In the genomic region with DNA sequence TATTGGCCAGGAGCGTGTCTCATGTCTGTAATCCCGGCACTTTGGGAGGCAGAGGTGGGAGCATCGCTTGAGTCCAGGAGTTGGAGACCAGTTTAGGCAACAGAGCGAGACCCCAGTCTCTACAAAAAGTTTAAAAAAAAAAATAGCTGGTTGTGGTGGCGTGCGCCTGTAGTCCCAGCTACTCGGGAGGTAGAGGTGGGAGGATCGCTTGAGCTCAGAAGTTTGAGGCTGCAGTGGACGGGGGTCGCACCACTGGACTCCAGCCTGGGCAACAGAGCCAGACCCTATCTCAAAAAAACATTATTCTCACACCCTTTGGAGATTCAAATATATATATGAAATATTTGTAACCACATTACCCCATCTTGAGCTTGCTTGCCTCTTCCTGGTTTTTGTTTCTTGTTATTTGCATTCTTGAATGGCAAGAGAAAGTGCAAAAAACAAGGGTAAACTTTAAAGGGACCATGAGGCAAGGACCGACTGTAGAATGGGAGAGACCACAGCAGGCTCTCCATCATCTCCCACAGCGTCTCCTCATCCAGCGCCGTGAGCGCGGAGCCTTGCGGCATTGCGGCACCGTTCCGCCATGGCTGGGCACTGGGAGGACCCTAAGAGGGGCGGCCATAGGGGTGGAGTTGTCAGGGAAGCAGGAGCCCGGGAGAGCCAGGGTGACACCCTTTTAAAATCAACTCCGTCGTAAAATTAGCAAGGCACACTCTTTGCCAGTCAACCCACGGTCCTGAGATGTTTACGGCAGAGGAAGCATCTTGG, we compare ENCODE assay signal across 8 cellular contexts. TPM values are rescaled to one million over a fixed set of nuclear protein-coding genes. Genes with fewer than 3 reads are reported as not detected.
DNase-seq lines count a peak whose midpoint lies in the region; ATAC-seq, FAIRE-seq and TF ChIP-seq lines count a peak whose summit lies in the region.
"Had no signal": no experiment of that assay in that cellular context is flagged by ENCODE, and none has a peak within 500 bp of the region (broad histone marks: within the 10 kb centered on the region; RNA-seq: fewer than 3 reads in every experiment).

No MANE protein-coding gene starts in this region.

- H3K27ac ChIP-seq in SU-DHL-6 (ENCODE audit: low read depth, low read length) (peak overlapping the region; percentile 6; the same call in 1 of the 2 replicates), gastroesophageal sphincter (peak overlapping the region in 1 of 4 donors; percentile 99), small intestine (ENCODE audit: low read depth in 1 of 2, low read length in 1 of 2) (no peak overlapping the region)

- H4K20me1 ChIP-seq in SU-DHL-6 (ENCODE audit: low read depth, low read length): peaks cover 28% of the 10 kb centered on the region

- DNase-seq in HAP-1 (ENCODE audit: low spot score in 2 of 2) (no peak), small intestine (no peak), NCI-H2196 (lab: John Stamatoyannopoulos, UW; ENCODE audit: unreplicated experiment) (no peak)
- DNase-seq: retina had no signal

- H3K79me2 ChIP-seq in SU-DHL-6 (ENCODE audit: insufficient read depth, low read length): peaks cover 84% of the 10 kb centered on the region

- H3K4me1 ChIP-seq in HAP-1 (peaks cover 10% of the 10 kb centered on the region), gastroesophageal sphincter (peaks cover 0 to 63% (median 12%) of the 10 kb centered on the region in 3 donors), small intestine (ENCODE audit: control insufficient read depth in 2 of 2, insufficient read depth in 1 of 2, low read depth in 1 of 2, low read length in 1 of 2) (peaks cover 2 to 15% of the 10 kb centered on the region in 2 donors)

- no peaks in the 10 kb centered on the region for H3K9me2 ChIP-seq in SU-DHL-6 (replicated peaks; ENCODE audit: insufficient read depth, low read length)

- H3F3A ChIP-seq in SU-DHL-6 (ENCODE audit: insufficient read depth): no peaks in the 10 kb centered on the region; the same call in 1 of the 2 replicates

- H3K9ac ChIP-seq in SU-DHL-6 (ENCODE audit: low read length): peak overlapping the region; percentile 96

- H3K4me2 ChIP-seq in SU-DHL-6 (ENCODE audit: low read depth, low read length, poor library complexity, severe bottlenecking): peak overlapping the region; percentile 96

- no peak for FAIRE-seq in small intestine (lab: Jason Lieb, UNC)

- H3K36me3 ChIP-seq in HAP-1 (replicated peaks): peaks cover 19% of the 10 kb centered on the region
- H3K36me3 ChIP-seq in SU-DHL-6 (ENCODE audit: low read length): peaks cover 20% of the 10 kb centered on the region; the same call in 1 of the 2 replicates
- peaks cover 0 to 25% of the 10 kb centered on the region in 2 donors for H3K36me3 ChIP-seq in gastroesophageal sphincter
- H3K36me3 ChIP-seq in small intestine (ENCODE audit: control insufficient read depth in 2 of 2, insufficient read depth in 2 of 2, low read length in 2 of 2): no peaks in the 10 kb centered on the region

- in situ Hi-C loops in HAP-1 (cut with MboI; ENCODE audit: low sequenced_read_pairs): no loop called here

- ATAC-seq in gastroesophageal sphincter (no peak), GM21717 (IDR thresholded peaks at IDR 0.05; ENCODE audit: unreplicated experiment) (no peak), HG03457 (IDR thresholded peaks at IDR 0.05; ENCODE audit: unreplicated experiment) (no peak)

- no peak for TF ChIP-seq POLR2A in gastroesophageal sphincter (IDR thresholded peaks at IDR 0.05)

- H3K4me3 ChIP-seq in HAP-1 (peak overlapping the region; percentile 93), SU-DHL-6 (ENCODE audit: insufficient read depth, low read length, poor library complexity, severe bottlenecking) (peak overlapping the region; percentile 87), gastroesophageal sphincter (peak overlapping the region; percentile 59 to 82), small intestine (ENCODE audit: low read depth in 1 of 2, low read length in 2 of 2) (peak overlapping the region; percentile 83 to 96)

- 77 to 88% methylated on average over 19 of the region's 26 CpGs for WGBS in gastroesophageal sphincter (ENCODE audit: low coverage in 1 of 2), 2 donors
- WGBS in small intestine, 3 donors: 86 to 90% (median 87%) methylated on average over 26 of the region's 26 CpGs

- TF ChIP-seq CTCF in SU-DHL-6 (IDR thresholded peaks at IDR 0.05; ENCODE audit: insufficient read depth, low read length, poor library complexity, severe bottlenecking) (no peak), gastroesophageal sphincter (IDR thresholded peaks at IDR 0.05) (no peak)

- no peaks in the 10 kb centered on the region for H3K27me3 ChIP-seq in HAP-1 (ENCODE audit: low read depth)
- no peaks in the 10 kb centered on the region for H3K27me3 ChIP-seq in SU-DHL-6 (ENCODE audit: low read length)
- no peaks in the 10 kb centered on the region for H3K27me3 ChIP-seq in gastroesophageal sphincter
- no peaks in the 10 kb centered on the region for H3K27me3 ChIP-seq in small intestine (ENCODE audit: control insufficient read depth in 2 of 2, insufficient read depth in 2 of 2, low read length in 2 of 2)

- TF ChIP-seq EP300 in gastroesophageal sphincter (IDR thresholded peaks at IDR 0.05): no peak

- H2AFZ ChIP-seq in SU-DHL-6 (ENCODE audit: low read depth, low read length, severe bottlenecking): no peak overlapping the region

- H3K9me3 ChIP-seq in HAP-1: no peaks in the 10 kb centered on the region
- no peaks in the 10 kb centered on the region for H3K9me3 ChIP-seq in SU-DHL-6 (ENCODE audit: insufficient read depth, low read length)
- no peaks in the 10 kb centered on the region for H3K9me3 ChIP-seq in gastroesophageal sphincter
- H3K9me3 ChIP-seq in small intestine (ENCODE audit: control insufficient read depth, low read depth): no peaks in the 10 kb centered on the region

RNA-seq across cellular contexts. Expression of gene ELP2, which starts 1.4 kb away (rescaled TPM):
- total RNA-seq in gastroesophageal sphincter: 10 to 100 TPM; 35.6 to 74.1 (median 65.1) TPM
- 10 to 100 TPM; 30.2 to 32.7 (median 30.8) TPM for polyA plus RNA-seq in small intestine

RNA-seq across cellular contexts. Expression of gene SLC39A6, which starts 1.9 kb away (rescaled TPM):
- total RNA-seq in gastroesophageal sphincter: 10 to 100 TPM; 24.1 to 49.2 (median 36.5) TPM
- 1 to 10 TPM in 2 of 3 donors, under 1 TPM in 1; 0.89 to 9.3 (median 1.9) TPM for polyA plus RNA-seq in small intestine

RNA-seq across cellular contexts. Expression of gene MOCOS, which starts 56.2 kb away (rescaled TPM):
- total RNA-seq in gastroesophageal sphincter: 1 to 10 TPM; 1.3 to 2.1 (median 1.7) TPM
- polyA plus RNA-seq in small intestine: 10 to 100 TPM; 15.2 to 19.7 (median 18.1) TPM
